Comparison of ENCODE assay signal across 11 cellular contexts in genomic region chr3:172517859-172518466, GRCh38. TPM values are rescaled to one million over a fixed set of nuclear protein-coding genes. Genes with fewer than 3 reads are reported as not detected.
A peak's percentile ranks its signal among the peaks of the same experiment; 100 is the strongest.
DNase-seq lines count a peak whose midpoint lies in the region; ATAC-seq and TF ChIP-seq lines count a peak whose summit lies in the region.
"Had no signal": no experiment of that assay in that cellular context is flagged by ENCODE, and none has a peak within 500 bp of the region (broad histone marks: within the 10 kb centered on the region; RNA-seq: fewer than 3 reads in every experiment).

No MANE protein-coding gene starts in this region.

- no peaks in the 10 kb centered on the region for H3K36me3 ChIP-seq in RWPE2 (ENCODE audit: low read depth)

- H3K27ac ChIP-seq in RWPE2 (ENCODE audit: poor library complexity, severe bottlenecking) (peak overlapping the region; percentile 88), foreskin keratinocyte (peak overlapping the region; percentile 92)
- H3K27ac ChIP-seq: KMS-11 had no signal

- H3K27me3 ChIP-seq in RWPE2 (ENCODE audit: insufficient read depth, poor library complexity, severe bottlenecking) (no peaks in the 10 kb centered on the region), foreskin keratinocyte (no peaks in the 10 kb centered on the region)

- ATAC-seq in RWPE2 (ENCODE audit: low read depth) (no peak), foreskin keratinocyte (no peak), GM21619 (IDR thresholded peaks at IDR 0.05; ENCODE audit: unreplicated experiment) (no peak), GM19324 (IDR thresholded peaks at IDR 0.05; ENCODE audit: low FRiP score, unreplicated experiment) (no peak)

- H3K4me1 ChIP-seq in RWPE2 (ENCODE audit: insufficient read depth, poor library complexity, severe bottlenecking) (peaks cover 35% of the 10 kb centered on the region), foreskin keratinocyte (peaks cover 36% of the 10 kb centered on the region)

- no peak for DNase-seq in RWPE2 (ENCODE audit: low spot score)
- peak; percentile 49 for DNase-seq in activated T-cell treated with anti-CD3 and anti-CD28 coated beads for 48 hours (ENCODE audit: low read depth)
- DNase-seq in foreskin keratinocyte: no peak
- DNase-seq in stimulated activated CD8-positive, alpha-beta memory T cell treated with anti-CD3 and anti-CD28 coated beads, Interleukin-4, amount 100 ng/mL, for 24 hours (ENCODE audit: low read depth): peak; percentile 22
- DNase-seq in RPMI8226: no peak
- DNase-seq in NCI-H774 (lab: John Stamatoyannopoulos, UW): no peak
- DNase-seq: activated gamma-delta T cell treated with Interleukin-2 at 50 U/mL for 16 hours, foreskin melanocyte had no signal

- TF ChIP-seq CTCF in RWPE2 (IDR thresholded peaks at IDR 0.05; ENCODE audit: poor library complexity, severe bottlenecking) (no peak), foreskin keratinocyte (conservative IDR thresholded peaks at IDR 0.05) (no peak)

- no peak overlapping the region for H3K4me3 ChIP-seq in RWPE2 (ENCODE audit: severe bottlenecking)

- H3K9me3 ChIP-seq in RWPE2 (ENCODE audit: severe bottlenecking): no peaks in the 10 kb centered on the region

RNA-seq across cellular contexts. Expression of gene TNFSF10, which starts 5.3 kb away (rescaled TPM):
- total RNA-seq in foreskin keratinocyte: 8.5 and 16.7 TPM in 2 replicates
- polyA plus RNA-seq in foreskin keratinocyte: 6.7 and 11.0 TPM in 2 replicates

Comparison
In these comparisons a context has a peak if more than half of its experiments do, and no peak if none do; other contexts are left out.
1. DNase-seq: peak in activated T-cell treated with anti-CD3 and anti-CD28 coated beads for 48 hours (single experiment) and stimulated activated CD8-positive, alpha-beta memory T cell treated with anti-CD3 and anti-CD28 coated beads, Interleukin-4, amount 100 ng/mL, for 24 hours (single experiment); none in RWPE2 (single experiment), foreskin keratinocyte (0 of 2), RPMI8226 (single experiment) and NCI-H774 (single experiment).